Comparison of ENCODE assay signal across 9 cellular contexts in the genomic region with DNA sequence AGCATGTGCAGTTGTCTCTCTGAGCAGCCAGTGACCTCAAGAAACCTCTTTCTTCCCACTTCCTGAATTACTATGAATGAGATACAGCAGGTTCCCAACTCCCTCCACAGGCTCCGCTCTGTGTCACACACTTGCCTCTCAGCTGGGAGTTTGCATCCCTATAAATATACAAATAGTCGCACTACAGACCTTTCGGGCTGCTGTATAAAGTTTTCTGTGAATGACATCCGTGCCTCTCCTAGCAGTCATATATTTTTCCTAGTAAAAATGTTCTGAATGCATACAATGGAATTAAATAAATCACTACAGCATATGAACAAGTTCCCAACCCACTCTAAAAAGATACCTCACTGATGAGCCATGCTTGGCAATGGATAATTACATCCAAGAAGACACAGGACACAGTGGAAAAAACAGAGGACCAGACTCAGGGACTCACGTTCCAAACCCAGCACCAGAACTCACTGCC.
A peak's percentile ranks its signal among the peaks of the same experiment; 100 is the strongest.
DNase-seq lines count a peak whose midpoint lies in the region; ATAC-seq and TF ChIP-seq lines count a peak whose summit lies in the region.
"Had no signal": no experiment of that assay in that cellular context is flagged by ENCODE, and none has a peak within 500 bp of the region (broad histone marks: within the 10 kb centered on the region; RNA-seq: fewer than 3 reads in every experiment).

No MANE protein-coding gene starts in this region.

- H3K27me3 ChIP-seq in psoas muscle (ENCODE audit: insufficient read depth in 3 of 3, low read length in 2 of 3) = no peaks in the 10 kb centered on the region
- H3K27me3 ChIP-seq: right lobe of liver had no signal

- no peak for TF ChIP-seq POLR2A in NB4 (IDR thresholded peaks at IDR 0.05; ENCODE audit: extremely low read depth, insufficient read length)

- DNase-seq in SKM-1 treated with dmso at 0.1 percent for 144 hours (lab: John Stamatoyannopoulos, UW; ENCODE audit: unreplicated experiment) (peak; percentile 7), SKM-1 (lab: John Stamatoyannopoulos, UW; ENCODE audit: unreplicated experiment) (no peak), NB4 (ENCODE audit: low read depth) (peak; percentile 15), psoas muscle (no peak), islet precursor cell (no peak), NCI-H526 treated with DMSO at 0.1 percent for 48 hours (lab: John Stamatoyannopoulos, UW) (no peak)
- no peak for DNase-seq in effector memory CD8-positive, alpha-beta T cell
- DNase-seq: right lobe of liver had no signal

- H3K4me3 Mint-ChIP-seq in effector memory CD8-positive, alpha-beta T cell = peak overlapping the region in 1 of 2 donors; percentile 22

- peaks cover 90% of the 10 kb centered on the region for H3K4me1 ChIP-seq in psoas muscle
- H3K4me1 ChIP-seq: right lobe of liver had no signal

- peak overlapping the region; percentile 56 to 84 for H3K27ac Mint-ChIP-seq in effector memory CD8-positive, alpha-beta T cell

- peaks cover 0 to 13% of the 10 kb centered on the region in 2 donors for H3K36me3 ChIP-seq in psoas muscle (ENCODE audit: insufficient read depth in 1 of 2, low read depth in 1 of 2)

- TF ChIP-seq CTCF in NB4 (IDR thresholded peaks at IDR 0.05; ENCODE audit: low read depth, low read length) (no peak), psoas muscle (IDR thresholded peaks at IDR 0.05) (no peak)

- peaks cover 32% of the 10 kb centered on the region for H3K36me3 Mint-ChIP-seq in effector memory CD8-positive, alpha-beta T cell (ENCODE audit: insufficient read depth)

- H3K9me3 Mint-ChIP-seq in effector memory CD8-positive, alpha-beta T cell = no peaks in the 10 kb centered on the region

- H3K27ac ChIP-seq in psoas muscle = peak overlapping the region; percentile 58
- H3K27ac ChIP-seq: right lobe of liver had no signal

- ATAC-seq in effector memory CD8-positive, alpha-beta T cell (replicated peaks) = no peak
- ATAC-seq in psoas muscle = peak; percentile 63 to 76 (median 73)
- ATAC-seq in HG03139 (IDR thresholded peaks at IDR 0.05; ENCODE audit: unreplicated experiment) = no peak

- peaks cover 62 to 77% of the 10 kb centered on the region in 2 donors for H3K4me1 Mint-ChIP-seq in effector memory CD8-positive, alpha-beta T cell (ENCODE audit: low read depth in 2 of 2)

- H3K27me3 Mint-ChIP-seq in effector memory CD8-positive, alpha-beta T cell = no peaks in the 10 kb centered on the region

- 18 to 46% (median 28%) methylated on average over 5 of the region's 5 CpGs for WGBS in psoas muscle, 3 donors

- H3K9me3 ChIP-seq in psoas muscle = no peaks in the 10 kb centered on the region
- H3K9me3 ChIP-seq: right lobe of liver had no signal

- no peak overlapping the region for H3K4me3 ChIP-seq in NB4 (ENCODE audit: low read depth, low read length)
- H3K4me3 ChIP-seq in psoas muscle = no peak overlapping the region
- H3K4me3 ChIP-seq: right lobe of liver had no signal

- intact Hi-C loops in psoas muscle (cut with DNase I) = no loop called here

Comparison
In these comparisons a context has a peak if more than half of its experiments do, and no peak if none do; other contexts are left out.
1. DNase-seq: peak in SKM-1 treated with dmso at 0.1 percent for 144 hours (single experiment) and NB4 (single experiment); none in SKM-1 (single experiment), effector memory CD8-positive, alpha-beta T cell (0 of 3), psoas muscle (0 of 2), islet precursor cell (single experiment) and NCI-H526 treated with DMSO at 0.1 percent for 48 hours (single experiment).
2. ATAC-seq: peak in psoas muscle (4 of 4); none in effector memory CD8-positive, alpha-beta T cell (single experiment) and HG03139 (single experiment).